Comparison of ENCODE assay signal across 18 cellular contexts in genomic region chr2:15640784-15641183, GRCh38. TPM values are rescaled to one million over a fixed set of nuclear protein-coding genes. Genes with fewer than 3 reads are reported as not detected.
DNase-seq lines count a peak whose midpoint lies in the region; FAIRE-seq and TF ChIP-seq lines count a peak whose summit lies in the region.
"Had no signal": no experiment of that assay in that cellular context is flagged by ENCODE, and none has a peak within 500 bp of the region (broad histone marks: within the 10 kb centered on the region; RNA-seq: fewer than 3 reads in every experiment).

No MANE protein-coding gene starts in this region.

- H3K4me3 ChIP-seq in endothelial cell of umbilical vein (replicated peaks in 1 of 3; ENCODE audit: insufficient read depth in 1 of 3, low read depth in 1 of 3, low read length in 3 of 3) = no peak overlapping the region
- H3K4me3 ChIP-seq: A549 had no signal

- H3K9me1 ChIP-seq in endothelial cell of umbilical vein (replicated peaks; ENCODE audit: control insufficient read depth, extremely low read depth, insufficient read depth, low read length) = no peaks in the 10 kb centered on the region

- H3K27me3 Mint-ChIP-seq in activated T-cell treated with anti-CD3 and anti-CD28 coated beads, Interleukin-2, amount 50 U/mL, for 24 hours = no peaks in the 10 kb centered on the region
- no peaks in the 10 kb centered on the region for H3K27me3 Mint-ChIP-seq in neural crest cell (ENCODE audit: low read depth)

- peaks cover 13% of the 10 kb centered on the region for H3K4me1 Mint-ChIP-seq in activated T-cell treated with anti-CD3 and anti-CD28 coated beads, Interleukin-2, amount 50 U/mL, for 24 hours (ENCODE audit: low read depth)
- peaks cover 68% of the 10 kb centered on the region for H3K4me1 Mint-ChIP-seq in neural crest cell

- dilution Hi-C loops in endothelial cell of umbilical vein (cut with MboI; ENCODE audit: extremely low pct_ligation_motif_present, low sequenced_read_pairs) = no loop called here

- DNase-seq in activated T-cell treated with anti-CD3 and anti-CD28 coated beads, Interleukin-2, amount 50 U/mL, for 24 hours = no peak
- DNase-seq in activated T-cell treated with anti-CD3 and anti-CD28 coated beads, Interleukin-2, amount 50 U/mL, for 1 hour = no peak
- DNase-seq in endothelial cell of umbilical vein (ENCODE audit: low read depth, low spot score) (no peak), neural crest cell (ENCODE audit: low read depth, low spot score) (no peak), GF-D8 (lab: John Stamatoyannopoulos, UW) (no peak), DMS 273 treated with DMSO at 0.1 percent for 48 hours (lab: John Stamatoyannopoulos, UW) (no peak)
- DNase-seq in activated CD4-positive, CD25-positive, alpha-beta regulatory T cell treated with anti-CD3 and anti-CD28 coated beads, Interleukin-2, amount 50 U/mL, for 72 hours = no peak
- DNase-seq: Calu3; CD8-positive, alpha-beta T cell; DND-41; GOT3; H7 had no signal

- H3K79me2 ChIP-seq in endothelial cell of umbilical vein (ENCODE audit: control insufficient read depth, insufficient read depth, low read length) = no peaks in the 10 kb centered on the region

- POLR2A ChIA-PET in endothelial cell of umbilical vein (lab: Charles Lee) = interaction anchor here (1.5 kb wide), 1 partner anchor 69 kb away, joined by 3 read pairs; no protein-coding TSS in a partner anchor

- no peaks in the 10 kb centered on the region for H4K20me1 ChIP-seq in endothelial cell of umbilical vein (replicated peaks; ENCODE audit: control insufficient read depth, extremely low read depth, insufficient read depth, low read length)

- H3K4me2 ChIP-seq in endothelial cell of umbilical vein (ENCODE audit: insufficient read depth, low read length) = peak overlapping the region; percentile 81
- H3K4me2 ChIP-seq: A549 had no signal

- TF ChIP-seq CTCF in endothelial cell of umbilical vein (IDR thresholded peaks at IDR 0.05; ENCODE audit: extremely low read depth in 1 of 2, insufficient read depth in 1 of 2, low read depth in 1 of 2, low read length in 2 of 2) = no peak
- no peak for TF ChIP-seq CTCF in neural crest cell (conservative IDR thresholded peaks at IDR 0.05)

- H3K27ac Mint-ChIP-seq in activated T-cell treated with anti-CD3 and anti-CD28 coated beads, Interleukin-2, amount 50 U/mL, for 24 hours = peak overlapping the region; percentile 20
- peak overlapping the region; percentile 13 for H3K27ac Mint-ChIP-seq in neural crest cell (ENCODE audit: unreplicated experiment)
- H3K27ac Mint-ChIP-seq: CD8-positive, alpha-beta T cell; HFFc6 had no signal

- TSS peak; percentile 58 for BruUV-seq in endothelial cell of umbilical vein (replicated peaks; lab: Mats Ljungman, UMichigan)

- intact Hi-C loops in endothelial cell of umbilical vein (cut with micrococcal nuclease) = loop anchor here (1.0 to 2.0 kb wide), 4 partner anchors 28 to 90 kb away; no protein-coding TSS in a partner anchor

- TF ChIP-seq POLR2A in endothelial cell of umbilical vein (IDR thresholded peaks at IDR 0.05; ENCODE audit: low read depth, low read length) = no peak

- peak overlapping the region; percentile 54 for H3K27ac ChIP-seq in endothelial cell of umbilical vein (ENCODE audit: insufficient read depth, low read depth, low read length)
- H3K27ac ChIP-seq: 22Rv1, A549, HL-60 had no signal

- H3K4me1 ChIP-seq in endothelial cell of umbilical vein (ENCODE audit: control insufficient read depth, extremely low read depth, insufficient read depth, low read length) = peaks cover 45% of the 10 kb centered on the region
- H3K4me1 ChIP-seq: A549 had no signal

- CTCF ChIA-PET in endothelial cell of umbilical vein (lab: Charles Lee) = interaction anchor here (0.6 to 2.0 kb wide), 6 partner anchors 63 to 968 kb away, joined by 3 to 10 read pairs (median 6); no protein-coding TSS in a partner anchor

- FAIRE-seq in endothelial cell of umbilical vein (lab: Jason Lieb, UNC) = no peak
- FAIRE-seq: A549, GM12892, GM18507 had no signal

- peak overlapping the region; percentile 19 for H3K9ac ChIP-seq in endothelial cell of umbilical vein (replicated peaks; ENCODE audit: extremely low read depth, insufficient read depth, low read length)

- no peak overlapping the region for H3K4me3 Mint-ChIP-seq in activated T-cell treated with anti-CD3 and anti-CD28 coated beads, Interleukin-2, amount 50 U/mL, for 24 hours
- H3K4me3 Mint-ChIP-seq in neural crest cell = peak overlapping the region; percentile 9
- H3K4me3 Mint-ChIP-seq: CD8-positive, alpha-beta T cell; HFFc6 had no signal

- peaks cover 64% of the 10 kb centered on the region for H3K36me3 Mint-ChIP-seq in activated T-cell treated with anti-CD3 and anti-CD28 coated beads, Interleukin-2, amount 50 U/mL, for 24 hours (ENCODE audit: low read depth)
- peaks cover 31% of the 10 kb centered on the region for H3K36me3 Mint-ChIP-seq in neural crest cell (ENCODE audit: low read depth)

- H3K36me3 ChIP-seq in endothelial cell of umbilical vein (ENCODE audit: control insufficient read depth in 2 of 2, extremely low read depth in 1 of 2, insufficient read depth in 2 of 2, low read length in 2 of 2) = peaks cover 0 to 2% of the 10 kb centered on the region in 2 experiments

- no peaks in the 10 kb centered on the region for H3K9me3 ChIP-seq in endothelial cell of umbilical vein (replicated peaks; ENCODE audit: control insufficient read depth, insufficient read depth, low read length)

- peaks cover 7% of the 10 kb centered on the region for H3K9me3 Mint-ChIP-seq in activated T-cell treated with anti-CD3 and anti-CD28 coated beads, Interleukin-2, amount 50 U/mL, for 24 hours
- H3K9me3 Mint-ChIP-seq in neural crest cell = peaks cover 9% of the 10 kb centered on the region
- H3K9me3 Mint-ChIP-seq: HFFc6 had no signal

- H2AFZ ChIP-seq in endothelial cell of umbilical vein (ENCODE audit: low read depth, low read length) = no peak overlapping the region

- H3K27me3 ChIP-seq in endothelial cell of umbilical vein (ENCODE audit: control insufficient read depth in 2 of 2, insufficient read depth in 2 of 2, low read length in 2 of 2) = no peaks in the 10 kb centered on the region

TF ChIP-seq in endothelial cell of umbilical vein, 7 proteins besides CTCF, POLR2A, EP300 and RAD21:
- TF ChIP-seq MYC (IDR thresholded peaks at IDR 0.05; ENCODE audit: low read depth, low read length) = no peak
- TF ChIP-seq POLR2AphosphoS5 (IDR thresholded peaks at IDR 0.05; ENCODE audit: insufficient read depth, low read depth, low read length) = no peak
- TF ChIP-seq EZH2 (IDR thresholded peaks at IDR 0.05; ENCODE audit: borderline replicate concordance, low read depth, low read length, severe bottlenecking) = no peak
- TF ChIP-seq MAX (IDR thresholded peaks at IDR 0.05; ENCODE audit: insufficient read depth, insufficient read length) = no peak
- no peak for TF ChIP-seq GATA2 (IDR thresholded peaks at IDR 0.05; ENCODE audit: insufficient read depth, insufficient read length, low read depth, low read length)
- no peak for TF ChIP-seq FOS (IDR thresholded peaks at IDR 0.05; ENCODE audit: borderline replicate concordance, insufficient read depth, low read length)
- TF ChIP-seq JUN (IDR thresholded peaks at IDR 0.05; ENCODE audit: borderline replicate concordance, insufficient read depth, insufficient read length, low read depth) = no peak

RNA-seq across cellular contexts. Expression of gene DDX1, which starts 49.1 kb away (rescaled TPM):
- total RNA-seq in endothelial cell of umbilical vein (117 and 124 TPM in 2 replicates), neural crest cell (154 and 157 TPM in 2 replicates)
- 28.4 and 41.2 TPM in 2 replicates for polyA plus RNA-seq in endothelial cell of umbilical vein
- polyA plus RNA-seq in endothelial cell of umbilical vein (2011; cell fraction: cytosol; rRNA removed) = 76.7 and 79.3 TPM in 2 replicates
- 66.9 and 89.7 TPM in 2 replicates for polyA plus RNA-seq in endothelial cell of umbilical vein (2011; cell fraction: nucleus; rRNA removed)
- 127 and 179 TPM in 2 replicates for polyA plus RNA-seq in endothelial cell of umbilical vein (2012)
- polyA minus RNA-seq in endothelial cell of umbilical vein = 34.2 and 38.7 TPM in 2 replicates
- 42.5 TPM for polyA minus RNA-seq in endothelial cell of umbilical vein (2011; cell fraction: cytosol; rRNA and poly(A)+ RNA removed)
- polyA minus RNA-seq in endothelial cell of umbilical vein (2011; cell fraction: nucleus; rRNA and poly(A)+ RNA removed) = 35.5 and 40.1 TPM in 2 replicates
